1 cellular context compared by ENCODE assay signal in the genomic region with DNA sequence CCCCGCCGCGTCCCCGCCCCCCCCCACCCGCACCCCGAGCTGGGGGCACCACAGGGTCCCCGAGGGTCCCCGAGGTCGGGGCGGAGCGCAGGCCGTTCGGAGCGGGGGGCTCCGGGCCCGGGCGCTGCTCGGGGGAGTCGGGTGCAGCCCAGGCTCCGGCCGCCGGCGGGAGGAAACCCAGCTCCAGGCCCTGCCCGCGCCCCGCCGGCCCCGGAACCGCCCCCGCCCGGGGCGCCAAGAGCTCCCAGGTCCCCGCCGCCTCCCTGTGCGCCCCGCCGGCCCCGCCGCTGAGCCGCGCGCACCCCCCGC.
TF ChIP-seq lines count a peak whose summit lies in the region.

No MANE protein-coding gene starts in this region.

TF ChIP-seq in K562, 482 proteins besides CTCF, POLR2A, EP300 and RAD21:
- TF ChIP-seq PPARD (CRISPR knock-in tag; IDR thresholded peaks at IDR 0.05) = no peak
- TF ChIP-seq ESRRB (CRISPR knock-in tag; IDR thresholded peaks at IDR 0.05; ENCODE audit: borderline replicate concordance) = no peak
- TF ChIP-seq ELF1 (tag; IDR thresholded peaks at IDR 0.05) = peak; percentile 30; the same call in 1 of the 2 replicates
- TF ChIP-seq HDAC1 (IDR thresholded peaks at IDR 0.05) = no peak
